Comparison of ENCODE assay signal across 1 cellular context in the genomic region with DNA sequence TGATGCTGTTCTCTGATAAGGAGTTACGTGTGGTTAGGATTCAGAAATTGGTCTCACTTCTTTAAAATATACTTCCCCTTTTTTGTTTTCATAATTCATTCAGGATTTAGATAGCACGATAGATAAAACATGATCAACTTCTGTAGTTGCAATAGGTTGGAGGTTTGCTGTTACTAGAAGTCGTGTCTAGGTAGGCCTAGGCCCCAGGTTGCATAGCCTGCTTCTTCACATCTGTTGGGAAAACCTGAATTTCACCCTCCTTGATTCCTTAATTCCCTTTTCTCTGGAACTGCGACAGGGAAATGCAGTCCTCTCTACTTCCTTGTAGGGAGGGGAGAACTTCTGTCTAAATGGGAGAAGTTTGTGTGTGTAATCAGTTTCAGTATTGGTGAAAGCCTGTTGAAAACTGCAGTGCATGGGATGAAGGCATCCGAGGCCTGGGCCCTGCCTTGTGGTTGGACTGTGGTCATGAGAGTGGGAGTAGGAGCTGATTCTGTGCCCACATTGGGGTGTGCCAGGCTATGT.
TF ChIP-seq lines count a peak whose summit lies in the region.

No MANE protein-coding gene starts in this region.

TF ChIP-seq in IMR-90, 13 proteins besides CTCF, POLR2A, EP300 and RAD21:
- TF ChIP-seq FOS (IDR thresholded peaks at IDR 0.05; ENCODE audit: low read depth, low read length) (no peak), BHLHE40 (IDR thresholded peaks at IDR 0.05; ENCODE audit: low read depth, low read length) (no peak), NFE2L2 (IDR thresholded peaks at IDR 0.05; ENCODE audit: low read depth, low read length) (no peak), SMC3 (IDR thresholded peaks at IDR 0.05; ENCODE audit: low read depth, low read length) (no peak), RCOR1 (IDR thresholded peaks at IDR 0.05; ENCODE audit: insufficient replicate concordance, low read length) (no peak), CHD1 (IDR thresholded peaks at IDR 0.05; ENCODE audit: low read depth, low read length) (no peak), RFX5 (IDR thresholded peaks at IDR 0.05; ENCODE audit: low read depth, low read length) (no peak), MAFK (IDR thresholded peaks at IDR 0.05; ENCODE audit: low read depth, low read length) (no peak), CEBPB (IDR thresholded peaks at IDR 0.05; ENCODE audit: low read depth, low read length) (no peak), MAZ (IDR thresholded peaks at IDR 0.05; ENCODE audit: borderline replicate concordance, low read depth, low read length) (no peak), MXI1 (IDR thresholded peaks at IDR 0.05; ENCODE audit: borderline replicate concordance, low read depth, low read length) (no peak)
- TF ChIP-seq, protein P1, sequence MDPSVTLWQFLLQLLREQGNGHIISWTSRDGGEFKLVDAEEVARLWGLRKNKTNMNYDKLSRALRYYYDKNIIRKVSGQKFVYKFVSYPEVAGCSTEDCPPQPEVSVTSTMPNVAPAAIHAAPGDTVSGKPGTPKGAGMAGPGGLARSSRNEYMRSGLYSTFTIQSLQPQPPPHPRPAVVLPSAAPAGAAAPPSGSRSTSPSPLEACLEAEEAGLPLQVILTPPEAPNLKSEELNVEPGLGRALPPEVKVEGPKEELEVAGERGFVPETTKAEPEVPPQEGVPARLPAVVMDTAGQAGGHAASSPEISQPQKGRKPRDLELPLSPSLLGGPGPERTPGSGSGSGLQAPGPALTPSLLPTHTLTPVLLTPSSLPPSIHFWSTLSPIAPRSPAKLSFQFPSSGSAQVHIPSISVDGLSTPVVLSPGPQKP (IDR thresholded peaks at IDR 0.05; ENCODE audit: borderline replicate concordance, low read depth, low read length) = no peak
- TF ChIP-seq, protein P2, sequence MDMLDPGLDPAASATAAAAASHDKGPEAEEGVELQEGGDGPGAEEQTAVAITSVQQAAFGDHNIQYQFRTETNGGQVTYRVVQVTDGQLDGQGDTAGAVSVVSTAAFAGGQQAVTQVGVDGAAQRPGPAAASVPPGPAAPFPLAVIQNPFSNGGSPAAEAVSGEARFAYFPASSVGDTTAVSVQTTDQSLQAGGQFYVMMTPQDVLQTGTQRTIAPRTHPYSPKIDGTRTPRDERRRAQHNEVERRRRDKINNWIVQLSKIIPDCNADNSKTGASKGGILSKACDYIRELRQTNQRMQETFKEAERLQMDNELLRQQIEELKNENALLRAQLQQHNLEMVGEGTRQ (IDR thresholded peaks at IDR 0.05; ENCODE audit: low read depth, low read length) = no peak
TF ChIP-seq in IMR-90: peak in this region for 0.
